Comparison of ENCODE assay signal across 1 cellular context in the genomic region with DNA sequence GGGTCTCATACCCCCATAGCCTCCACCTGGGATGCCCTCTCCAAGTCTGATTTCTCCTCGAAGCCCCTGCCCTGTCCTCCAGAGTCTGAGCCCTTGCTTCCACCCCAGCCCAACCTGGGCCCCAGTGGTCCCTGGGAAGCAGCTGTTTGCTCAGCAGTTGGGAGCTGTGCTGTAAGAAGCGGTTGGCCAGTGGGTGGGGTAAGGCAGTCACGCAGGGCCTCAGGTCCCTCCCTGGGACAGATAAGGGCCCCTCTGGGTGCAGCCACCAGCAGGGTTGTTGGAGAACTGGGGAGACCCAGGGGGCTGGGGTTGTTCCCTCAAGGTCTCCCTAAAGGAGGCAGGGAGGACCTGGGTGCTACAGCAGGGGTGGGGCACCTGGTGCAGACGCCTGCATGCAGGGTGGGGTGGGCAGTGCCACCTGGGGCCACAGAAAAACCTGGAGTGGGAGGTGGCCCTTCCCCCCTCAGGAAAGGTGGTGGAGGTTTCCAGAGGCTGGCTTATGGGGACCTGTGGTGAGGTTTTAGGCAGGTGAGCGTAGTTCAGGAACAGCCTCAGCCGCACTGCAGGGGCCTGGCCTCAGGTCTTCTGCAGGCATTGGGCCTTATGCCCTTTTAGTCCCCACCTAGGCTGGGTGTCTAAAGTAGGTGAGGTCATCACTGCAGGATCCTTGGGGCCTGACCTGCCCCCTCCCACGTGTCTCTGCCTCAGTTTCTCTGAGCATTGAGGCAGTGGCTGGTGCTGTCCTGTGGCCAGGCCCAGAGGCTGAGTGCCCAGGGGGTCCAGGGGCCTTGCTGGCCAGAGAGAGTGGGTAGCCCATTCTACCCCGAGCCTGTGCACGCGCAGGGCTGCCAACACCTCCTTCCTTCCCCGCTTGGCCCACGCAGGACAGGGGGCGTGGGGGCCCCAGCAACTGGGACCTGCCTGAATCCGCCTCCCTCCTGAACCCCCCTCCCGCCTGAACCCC.
TF ChIP-seq lines count a peak whose summit lies in the region.

No MANE protein-coding gene starts in this region.

TF ChIP-seq in IMR-90, 13 proteins besides CTCF, POLR2A, EP300 and RAD21:
- TF ChIP-seq MXI1 (IDR thresholded peaks at IDR 0.05; ENCODE audit: borderline replicate concordance, low read depth, low read length) (no peak), NFE2L2 (IDR thresholded peaks at IDR 0.05; ENCODE audit: low read depth, low read length) (no peak), RFX5 (IDR thresholded peaks at IDR 0.05; ENCODE audit: low read depth, low read length) (no peak), RCOR1 (IDR thresholded peaks at IDR 0.05; ENCODE audit: insufficient replicate concordance, low read length) (no peak), SMC3 (IDR thresholded peaks at IDR 0.05; ENCODE audit: low read depth, low read length) (no peak), CEBPB (IDR thresholded peaks at IDR 0.05; ENCODE audit: low read depth, low read length) (no peak), CHD1 (IDR thresholded peaks at IDR 0.05; ENCODE audit: low read depth, low read length) (no peak), MAFK (IDR thresholded peaks at IDR 0.05; ENCODE audit: low read depth, low read length) (no peak)
- TF ChIP-seq, protein P1, sequence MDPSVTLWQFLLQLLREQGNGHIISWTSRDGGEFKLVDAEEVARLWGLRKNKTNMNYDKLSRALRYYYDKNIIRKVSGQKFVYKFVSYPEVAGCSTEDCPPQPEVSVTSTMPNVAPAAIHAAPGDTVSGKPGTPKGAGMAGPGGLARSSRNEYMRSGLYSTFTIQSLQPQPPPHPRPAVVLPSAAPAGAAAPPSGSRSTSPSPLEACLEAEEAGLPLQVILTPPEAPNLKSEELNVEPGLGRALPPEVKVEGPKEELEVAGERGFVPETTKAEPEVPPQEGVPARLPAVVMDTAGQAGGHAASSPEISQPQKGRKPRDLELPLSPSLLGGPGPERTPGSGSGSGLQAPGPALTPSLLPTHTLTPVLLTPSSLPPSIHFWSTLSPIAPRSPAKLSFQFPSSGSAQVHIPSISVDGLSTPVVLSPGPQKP (IDR thresholded peaks at IDR 0.05; ENCODE audit: borderline replicate concordance, low read depth, low read length), result no peak
- TF ChIP-seq, protein P2, sequence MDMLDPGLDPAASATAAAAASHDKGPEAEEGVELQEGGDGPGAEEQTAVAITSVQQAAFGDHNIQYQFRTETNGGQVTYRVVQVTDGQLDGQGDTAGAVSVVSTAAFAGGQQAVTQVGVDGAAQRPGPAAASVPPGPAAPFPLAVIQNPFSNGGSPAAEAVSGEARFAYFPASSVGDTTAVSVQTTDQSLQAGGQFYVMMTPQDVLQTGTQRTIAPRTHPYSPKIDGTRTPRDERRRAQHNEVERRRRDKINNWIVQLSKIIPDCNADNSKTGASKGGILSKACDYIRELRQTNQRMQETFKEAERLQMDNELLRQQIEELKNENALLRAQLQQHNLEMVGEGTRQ (IDR thresholded peaks at IDR 0.05; ENCODE audit: low read depth, low read length), result no peak
